In genomic region chr18:45901654-45902210, GRCh38 we compare ENCODE assay signal across 14 cellular contexts.
DNase-seq lines count a peak whose midpoint lies in the region; ATAC-seq and TF ChIP-seq lines count a peak whose summit lies in the region.
"Had no signal": no experiment of that assay in that cellular context is flagged by ENCODE, and none has a peak within 500 bp of the region (broad histone marks: within the 10 kb centered on the region; RNA-seq: fewer than 3 reads in every experiment).

No MANE protein-coding gene starts in this region.

- H3K27me3 Mint-ChIP-seq in GM23338 (ENCODE audit: insufficient read depth, low read depth, poor library complexity), result peaks cover 3% of the 10 kb centered on the region
- H3K27me3 Mint-ChIP-seq: CD4-positive, CD25-positive, alpha-beta regulatory T cell; CD8-positive, alpha-beta memory T cell; IgD-negative memory B cell had no signal

- 0 out of 2 replicates have a peak overlapping the region, but pooled peaks have one; percentile 25 for H3K27ac Mint-ChIP-seq in GM23338
- H3K27ac Mint-ChIP-seq: H9 had no signal

- DNase-seq in GM23338 (ENCODE audit: low spot score) (no peak), astrocyte of the cerebellum (ENCODE audit: low read depth) (peak; percentile 84), left lobe of liver (ENCODE audit: low spot score) (no peak), NCI-H1436 treated with DMSO at 0.1 percent for 48 hours (lab: John Stamatoyannopoulos, UW) (no peak), GM19238 (ENCODE audit: insufficient read length, low spot score) (no peak), KG1 (lab: John Stamatoyannopoulos, UW) (no peak)
- DNase-seq: ACHN; BE2C; C1 segment of cervical spinal cord; CD4-positive, CD25-positive, alpha-beta regulatory T cell; CD8-positive, alpha-beta memory T cell; COR-L47; H9 had no signal

- H3K4me3 ChIP-seq in GM23338, result no peak overlapping the region
- no peak overlapping the region for H3K4me3 ChIP-seq in astrocyte of the cerebellum (ENCODE audit: low read depth, low read length)

- no peaks in the 10 kb centered on the region for H3K4me1 ChIP-seq in GM23338 (ENCODE audit: insufficient read depth)
- H3K4me1 ChIP-seq: BE2C had no signal

- peaks cover 14% of the 10 kb centered on the region; the same call in 2 of the 3 replicates for H3K36me3 Mint-ChIP-seq in GM23338 (ENCODE audit: low read depth)

- no peak overlapping the region for H3K4me3 Mint-ChIP-seq in GM23338
- H3K4me3 Mint-ChIP-seq: CD4-positive, CD25-positive, alpha-beta regulatory T cell; CD8-positive, alpha-beta memory T cell; H9; IgD-negative memory B cell had no signal

- no peak overlapping the region for H3K27ac ChIP-seq in GM23338 (ENCODE audit: low read depth)

- no peaks in the 10 kb centered on the region for H3K9me3 Mint-ChIP-seq in GM23338
- H3K9me3 Mint-ChIP-seq: CD4-positive, CD25-positive, alpha-beta regulatory T cell; CD8-positive, alpha-beta memory T cell; H9; IgD-negative memory B cell had no signal

- no peak overlapping the region for H2AFZ ChIP-seq in GM23338

- H4K20me1 ChIP-seq in GM23338 (replicated peaks; ENCODE audit: insufficient read depth), result no peaks in the 10 kb centered on the region; the same call in 1 of the 2 replicates

- no peaks in the 10 kb centered on the region for H3K4me1 Mint-ChIP-seq in GM23338
- H3K4me1 Mint-ChIP-seq: CD8-positive, alpha-beta memory T cell; H9; IgD-negative memory B cell had no signal

- no peak overlapping the region for H3K4me2 ChIP-seq in GM23338

- H3K27me3 ChIP-seq in GM23338 (ENCODE audit: insufficient read depth), result no peaks in the 10 kb centered on the region
- H3K27me3 ChIP-seq: BE2C had no signal

- in situ Hi-C loops in astrocyte of the cerebellum (cut with HindIII; ENCODE audit: low sequenced_read_pairs), result loop anchor here (5.0 kb wide), 1 partner anchor 224 kb away; no protein-coding TSS in a partner anchor

- peaks cover 5% of the 10 kb centered on the region; the same call in 1 of the 2 replicates for H3K36me3 ChIP-seq in GM23338 (ENCODE audit: insufficient read depth)
- H3K36me3 ChIP-seq: BE2C had no signal

- no peaks in the 10 kb centered on the region for H3K9me2 ChIP-seq in GM23338 (ENCODE audit: insufficient read depth)

- H3K79me2 ChIP-seq in GM23338 (replicated peaks; ENCODE audit: insufficient read depth), result no peaks in the 10 kb centered on the region

- TF ChIP-seq CTCF in GM23338 (conservative IDR thresholded peaks at IDR 0.05; ENCODE audit: low read depth in 2 of 2), result no peak
- no peak for TF ChIP-seq CTCF in astrocyte of the cerebellum (IDR thresholded peaks at IDR 0.05; ENCODE audit: low read depth, low read length, missing control alignments)

- H3F3A ChIP-seq in GM23338 (replicated peaks; ENCODE audit: low read depth), result no peaks in the 10 kb centered on the region

- ATAC-seq in GM23338 (no peak), left lobe of liver (peak; percentile 53)

TF ChIP-seq in GM23338, 12 proteins besides CTCF, POLR2A, EP300 and RAD21 (continues in another document):
- TF ChIP-seq EZH2 (IDR thresholded peaks at IDR 0.05; ENCODE audit: low read depth, unreplicated experiment) (no peak), STAT1 (IDR thresholded peaks at IDR 0.05; ENCODE audit: unreplicated experiment) (no peak), CREB1 (CRISPR knock-in tag; IDR thresholded peaks at IDR 0.05; ENCODE audit: low read depth) (no peak), JUNB (IDR thresholded peaks at IDR 0.05; ENCODE audit: unreplicated experiment) (no peak), EZH2phosphoT487 (IDR thresholded peaks at IDR 0.05; ENCODE audit: unreplicated experiment) (no peak), POLR2AphosphoS5 (IDR thresholded peaks at IDR 0.05; ENCODE audit: low read depth) (no peak), ZNF331 (CRISPR knock-in tag; IDR thresholded peaks at IDR 0.05; ENCODE audit: low read depth) (no peak), NANOG (IDR thresholded peaks at IDR 0.05; ENCODE audit: borderline replicate concordance) (no peak), ZNF114 (CRISPR knock-in tag; IDR thresholded peaks at IDR 0.05) (no peak)
- TF ChIP-seq, protein P1, sequence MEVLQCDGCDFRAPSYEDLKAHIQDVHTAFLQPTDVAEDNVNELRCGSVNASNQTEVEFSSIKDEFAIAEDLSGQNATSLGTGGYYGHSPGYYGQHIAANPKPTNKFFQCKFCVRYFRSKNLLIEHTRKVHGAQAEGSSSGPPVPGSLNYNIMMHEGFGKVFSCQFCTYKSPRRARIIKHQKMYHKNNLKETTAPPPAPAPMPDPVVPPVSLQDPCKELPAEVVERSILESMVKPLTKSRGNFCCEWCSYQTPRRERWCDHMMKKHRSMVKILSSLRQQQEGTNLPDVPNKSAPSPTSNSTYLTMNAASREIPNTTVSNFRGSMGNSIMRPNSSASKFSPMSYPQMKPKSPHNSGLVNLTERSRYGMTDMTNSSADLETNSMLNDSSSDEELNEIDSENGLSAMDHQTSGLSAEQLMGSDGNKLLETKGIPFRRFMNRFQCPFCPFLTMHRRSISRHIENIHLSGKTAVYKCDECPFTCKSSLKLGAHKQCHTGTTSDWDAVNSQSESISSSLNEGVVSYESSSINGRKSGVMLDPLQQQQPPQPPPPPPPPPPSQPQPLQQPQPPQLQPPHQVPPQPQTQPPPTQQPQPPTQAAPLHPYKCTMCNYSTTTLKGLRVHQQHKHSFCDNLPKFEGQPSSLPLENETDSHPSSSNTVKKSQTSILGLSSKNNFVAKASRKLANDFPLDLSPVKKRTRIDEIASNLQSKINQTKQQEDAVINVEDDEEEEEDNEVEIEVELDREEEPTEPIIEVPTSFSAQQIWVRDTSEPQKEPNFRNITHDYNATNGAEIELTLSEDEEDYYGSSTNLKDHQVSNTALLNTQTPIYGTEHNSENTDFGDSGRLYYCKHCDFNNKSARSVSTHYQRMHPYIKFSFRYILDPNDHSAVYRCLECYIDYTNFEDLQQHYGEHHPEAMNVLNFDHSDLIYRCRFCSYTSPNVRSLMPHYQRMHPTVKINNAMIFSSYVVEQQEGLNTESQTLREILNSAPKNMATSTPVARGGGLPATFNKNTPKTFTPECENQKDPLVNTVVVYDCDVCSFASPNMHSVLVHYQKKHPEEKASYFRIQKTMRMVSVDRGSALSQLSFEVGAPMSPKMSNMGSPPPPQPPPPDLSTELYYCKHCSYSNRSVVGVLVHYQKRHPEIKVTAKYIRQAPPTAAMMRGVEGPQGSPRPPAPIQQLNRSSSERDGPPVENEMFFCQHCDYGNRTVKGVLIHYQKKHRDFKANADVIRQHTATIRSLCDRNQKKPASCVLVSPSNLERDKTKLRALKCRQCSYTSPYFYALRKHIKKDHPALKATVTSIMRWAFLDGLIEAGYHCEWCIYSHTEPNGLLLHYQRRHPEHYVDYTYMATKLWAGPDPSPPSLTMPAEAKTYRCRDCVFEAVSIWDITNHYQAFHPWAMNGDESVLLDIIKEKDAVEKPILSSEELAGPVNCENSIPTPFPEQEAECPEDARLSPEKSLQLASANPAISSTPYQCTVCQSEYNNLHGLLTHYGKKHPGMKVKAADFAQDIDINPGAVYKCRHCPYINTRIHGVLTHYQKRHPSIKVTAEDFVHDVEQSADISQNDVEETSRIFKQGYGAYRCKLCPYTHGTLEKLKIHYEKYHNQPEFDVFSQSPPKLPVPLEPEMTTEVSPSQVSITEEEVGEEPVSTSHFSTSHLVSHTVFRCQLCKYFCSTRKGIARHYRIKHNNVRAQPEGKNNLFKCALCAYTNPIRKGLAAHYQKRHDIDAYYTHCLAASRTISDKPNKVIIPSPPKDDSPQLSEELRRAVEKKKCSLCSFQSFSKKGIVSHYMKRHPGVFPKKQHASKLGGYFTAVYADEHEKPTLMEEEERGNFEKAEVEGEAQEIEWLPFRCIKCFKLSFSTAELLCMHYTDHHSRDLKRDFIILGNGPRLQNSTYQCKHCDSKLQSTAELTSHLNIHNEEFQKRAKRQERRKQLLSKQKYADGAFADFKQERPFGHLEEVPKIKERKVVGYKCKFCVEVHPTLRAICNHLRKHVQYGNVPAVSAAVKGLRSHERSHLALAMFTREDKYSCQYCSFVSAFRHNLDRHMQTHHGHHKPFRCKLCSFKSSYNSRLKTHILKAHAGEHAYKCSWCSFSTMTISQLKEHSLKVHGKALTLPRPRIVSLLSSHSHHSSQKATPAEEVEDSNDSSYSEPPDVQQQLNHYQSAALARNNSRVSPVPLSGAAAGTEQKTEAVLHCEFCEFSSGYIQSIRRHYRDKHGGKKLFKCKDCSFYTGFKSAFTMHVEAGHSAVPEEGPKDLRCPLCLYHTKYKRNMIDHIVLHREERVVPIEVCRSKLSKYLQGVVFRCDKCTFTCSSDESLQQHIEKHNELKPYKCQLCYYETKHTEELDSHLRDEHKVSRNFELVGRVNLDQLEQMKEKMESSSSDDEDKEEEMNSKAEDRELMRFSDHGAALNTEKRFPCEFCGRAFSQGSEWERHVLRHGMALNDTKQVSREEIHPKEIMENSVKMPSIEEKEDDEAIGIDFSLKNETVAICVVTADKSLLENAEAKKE (CRISPR knock-in tag; IDR thresholded peaks at IDR 0.05), result no peak
- TF ChIP-seq, protein P2, sequence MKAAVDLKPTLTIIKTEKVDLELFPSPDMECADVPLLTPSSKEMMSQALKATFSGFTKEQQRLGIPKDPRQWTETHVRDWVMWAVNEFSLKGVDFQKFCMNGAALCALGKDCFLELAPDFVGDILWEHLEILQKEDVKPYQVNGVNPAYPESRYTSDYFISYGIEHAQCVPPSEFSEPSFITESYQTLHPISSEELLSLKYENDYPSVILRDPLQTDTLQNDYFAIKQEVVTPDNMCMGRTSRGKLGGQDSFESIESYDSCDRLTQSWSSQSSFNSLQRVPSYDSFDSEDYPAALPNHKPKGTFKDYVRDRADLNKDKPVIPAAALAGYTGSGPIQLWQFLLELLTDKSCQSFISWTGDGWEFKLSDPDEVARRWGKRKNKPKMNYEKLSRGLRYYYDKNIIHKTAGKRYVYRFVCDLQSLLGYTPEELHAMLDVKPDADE (IDR thresholded peaks at IDR 0.05), result no peak
